In genomic region chr16:17369441-17369951, GRCh38 we compare ENCODE assay signal across 8 cellular contexts.
DNase-seq lines count a peak whose midpoint lies in the region; ATAC-seq and TF ChIP-seq lines count a peak whose summit lies in the region.

No MANE protein-coding gene starts in this region.

- peak overlapping the region; percentile 84 for H3K4me3 Mint-ChIP-seq in activated CD4-positive, alpha-beta memory T cell treated with anti-CD3 and anti-CD28 coated beads, Interleukin-2, amount 10 ng/mL, durations not matched to agents 7 days and 5 days

- peak; percentile 39 for DNase-seq in GM13977 (ENCODE audit: low spot score)
- DNase-seq in activated CD4-positive, alpha-beta memory T cell treated with anti-CD3 and anti-CD28 coated beads, Interleukin-2, amount 10 ng/mL, durations not matched to agents 7 days and 5 days, result peak; percentile 83
- peak; percentile 31 for DNase-seq in stimulated activated CD4-positive, alpha-beta T cell treated with anti-CD3 and anti-CD28 coated beads, Interleukin-12 subunit alpha, Interleukin-12 subunit beta, amount 100 ng/mL, for 4 hours
- no peak for DNase-seq in hepatocyte (ENCODE audit: low spot score)
- no peak for DNase-seq in HEK293T (ENCODE audit: extremely low spot score)
- no peak for DNase-seq in NCI-H1092 (lab: John Stamatoyannopoulos, UW)

- H3K27ac Mint-ChIP-seq in activated CD4-positive, alpha-beta memory T cell treated with anti-CD3 and anti-CD28 coated beads, Interleukin-2, amount 10 ng/mL, durations not matched to agents 7 days and 5 days, result peak overlapping the region; percentile 99

- H3K4me2 ChIP-seq in hepatocyte, result no peak overlapping the region

- H3K4me1 Mint-ChIP-seq in activated CD4-positive, alpha-beta memory T cell treated with anti-CD3 and anti-CD28 coated beads, Interleukin-2, amount 10 ng/mL, durations not matched to agents 7 days and 5 days, result peaks cover 87% of the 10 kb centered on the region

- in situ Hi-C loops in GM13977 (cut with MboI; ENCODE audit: low pct_unique_long_range_greater_than_20kb, low sequenced_read_pairs, unreplicated experiment), result no loop called here

- H3K27me3 ChIP-seq in gastroesophageal sphincter, result no peaks in the 10 kb centered on the region
- no peaks in the 10 kb centered on the region for H3K27me3 ChIP-seq in hepatocyte

- 34 to 35% methylated on average over 6 to 7 of the region's 10 CpGs for WGBS in gastroesophageal sphincter (ENCODE audit: low coverage in 1 of 2), 2 donors
- WGBS in hepatocyte (ENCODE audit: low lambda C conversion rate, missing lambda C conversion rate), result 75% methylated on average over 10 of the region's 10 CpGs

- ATAC-seq in HG03571 (IDR thresholded peaks at IDR 0.05; ENCODE audit: unreplicated experiment), result peak; percentile 70
- ATAC-seq in gastroesophageal sphincter, result peak; percentile 39

- peaks cover 2% of the 10 kb centered on the region for H3K9me3 Mint-ChIP-seq in activated CD4-positive, alpha-beta memory T cell treated with anti-CD3 and anti-CD28 coated beads, Interleukin-2, amount 10 ng/mL, durations not matched to agents 7 days and 5 days

- POLR2A ChIA-PET in activated CD4-positive, alpha-beta memory T cell treated with anti-CD3 and anti-CD28 coated beads, Interleukin-2, amount 10 ng/mL, durations not matched to agents 7 days and 5 days (lab: Charles Lee), result interaction anchor here (0.6 to 15.6 kb wide), 27 partner anchors 8 to 1432 kb away, joined by 3 to 353 read pairs (median 4); partner anchors contain the start of gene ARL6IP1
- POLR2A ChIA-PET in HEK293T (lab: Yijun Ruan, JAX), result no interaction called here

- no peaks in the 10 kb centered on the region for H3K9me2 ChIP-seq in hepatocyte (replicated peaks; ENCODE audit: insufficient read depth)

- no peak for TF ChIP-seq POLR2A in gastroesophageal sphincter (IDR thresholded peaks at IDR 0.05)

- CTCF ChIA-PET in activated CD4-positive, alpha-beta memory T cell treated with anti-CD3 and anti-CD28 coated beads, Interleukin-2, amount 10 ng/mL, durations not matched to agents 7 days and 5 days (lab: Charles Lee), result interaction anchor here (1.0 to 3.0 kb wide), 10 partner anchors 10 to 98 kb away, joined by 4 to 23 read pairs (median 8); no protein-coding TSS in a partner anchor
- CTCF ChIA-PET in HEK293T (lab: Yijun Ruan, JAX), result no interaction called here

- H3K4me3 ChIP-seq in gastroesophageal sphincter (no peak overlapping the region), hepatocyte (no peak overlapping the region)

- H4K20me1 ChIP-seq in hepatocyte (ENCODE audit: insufficient read depth, poor library complexity, severe bottlenecking), result no peaks in the 10 kb centered on the region

- peaks cover 20% of the 10 kb centered on the region for H3K79me2 ChIP-seq in hepatocyte

- H3K9me3 ChIP-seq in gastroesophageal sphincter, result no peaks in the 10 kb centered on the region
- no peaks in the 10 kb centered on the region for H3K9me3 ChIP-seq in hepatocyte (ENCODE audit: low read depth)

- peaks cover 3 to 70% (median 38%) of the 10 kb centered on the region in 3 donors for H3K4me1 ChIP-seq in gastroesophageal sphincter
- peaks cover 23% of the 10 kb centered on the region for H3K4me1 ChIP-seq in hepatocyte (ENCODE audit: insufficient read depth)

- TF ChIP-seq CTCF in GM13977 (IDR thresholded peaks at IDR 0.05; ENCODE audit: extremely low read depth, insufficient read depth, missing control alignments) (no peak), gastroesophageal sphincter (IDR thresholded peaks at IDR 0.05) (no peak), hepatocyte (IDR thresholded peaks at IDR 0.05; ENCODE audit: poor library complexity) (no peak)

- peaks cover 44% of the 10 kb centered on the region for H3K36me3 Mint-ChIP-seq in activated CD4-positive, alpha-beta memory T cell treated with anti-CD3 and anti-CD28 coated beads, Interleukin-2, amount 10 ng/mL, durations not matched to agents 7 days and 5 days (ENCODE audit: low read depth)

- no peaks in the 10 kb centered on the region for H3K27me3 Mint-ChIP-seq in activated CD4-positive, alpha-beta memory T cell treated with anti-CD3 and anti-CD28 coated beads, Interleukin-2, amount 10 ng/mL, durations not matched to agents 7 days and 5 days

- H2AFZ ChIP-seq in hepatocyte, result no peak overlapping the region

- H3K36me3 ChIP-seq in gastroesophageal sphincter (no peaks in the 10 kb centered on the region), hepatocyte (replicated peaks; ENCODE audit: insufficient read depth, low read depth) (no peaks in the 10 kb centered on the region)

- H3K27ac ChIP-seq in gastroesophageal sphincter (peak overlapping the region in 3 of 4 donors; percentile 43 to 73 (median 49)), hepatocyte (no peak overlapping the region)

- no peak for TF ChIP-seq EP300 in gastroesophageal sphincter (IDR thresholded peaks at IDR 0.05)

TF ChIP-seq in HEK293T, 16 proteins besides CTCF, POLR2A, EP300 and RAD21:
- TF ChIP-seq FOXM1 (IDR thresholded peaks at IDR 0.05; ENCODE audit: borderline replicate concordance) (no peak), CTBP1 (IDR thresholded peaks at IDR 0.05; ENCODE audit: borderline replicate concordance) (no peak), L3MBTL2 (conservative IDR thresholded peaks at IDR 0.05) (no peak), HDGF (IDR thresholded peaks at IDR 0.05; ENCODE audit: borderline replicate concordance) (no peak), ELF4 (IDR thresholded peaks at IDR 0.05) (no peak), SP1 (IDR thresholded peaks at IDR 0.05) (no peak), ZNF384 (IDR thresholded peaks at IDR 0.05) (no peak), SUZ12 (IDR thresholded peaks at IDR 0.05) (no peak), TARDBP (IDR thresholded peaks at IDR 0.05) (no peak), ARNT (IDR thresholded peaks at IDR 0.05) (no peak), FOXK2 (IDR thresholded peaks at IDR 0.05) (no peak)

Comparison
In these comparisons a context has a peak if more than half of its experiments do, and no peak if none do; other contexts are left out.
1. DNase-seq: peak in GM13977 (single experiment), activated CD4-positive, alpha-beta memory T cell treated with anti-CD3 and anti-CD28 coated beads, Interleukin-2, amount 10 ng/mL, durations not matched to agents 7 days and 5 days (single experiment) and stimulated activated CD4-positive, alpha-beta T cell treated with anti-CD3 and anti-CD28 coated beads, Interleukin-12 subunit alpha, Interleukin-12 subunit beta, amount 100 ng/mL, for 4 hours (single experiment); none in hepatocyte (single experiment), HEK293T (single experiment) and NCI-H1092 (single experiment).